Comparison of ENCODE assay signal across 8 cellular contexts in the genomic region with DNA sequence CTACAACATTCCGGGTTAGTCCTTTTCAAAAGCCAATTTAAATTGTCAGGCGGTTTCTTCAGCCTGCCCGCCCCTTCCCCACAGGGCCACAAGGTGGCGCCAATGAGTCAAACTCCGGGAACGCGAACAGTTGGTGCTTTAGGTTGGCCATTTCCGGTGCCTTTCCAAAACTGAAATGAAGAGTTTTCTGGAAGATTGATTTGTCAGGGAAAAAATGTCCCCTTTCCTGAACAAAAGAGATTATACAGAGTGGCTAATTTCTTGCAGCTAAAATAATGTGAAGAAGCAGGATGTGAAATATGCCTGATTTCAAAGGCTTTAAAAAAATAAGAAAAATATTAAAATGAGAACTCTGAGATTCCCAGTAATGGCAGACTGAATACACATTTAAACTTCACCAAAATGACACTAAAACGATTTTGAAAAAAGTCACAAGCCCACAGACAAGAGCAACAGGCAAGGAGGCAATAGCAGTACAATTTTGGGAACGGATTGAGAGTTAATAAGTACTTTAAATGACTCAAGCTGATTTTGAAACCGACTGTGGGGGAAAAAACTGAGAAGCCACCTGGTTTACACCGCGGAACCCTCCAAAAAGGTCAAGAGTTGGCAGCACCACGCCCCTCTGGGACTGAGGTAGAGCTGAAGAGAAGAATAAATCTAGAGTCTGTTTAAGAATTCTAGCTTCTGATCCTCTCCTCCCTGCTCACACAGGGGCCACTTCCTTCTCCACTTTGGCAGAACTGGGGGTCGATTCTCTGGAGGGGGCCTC. TPM values are rescaled to one million over a fixed set of nuclear protein-coding genes. Genes with fewer than 3 reads are reported as not detected.
DNase-seq lines count a peak whose midpoint lies in the region; ATAC-seq and TF ChIP-seq lines count a peak whose summit lies in the region.

No MANE protein-coding gene starts in this region.

- peaks cover 23 to 48% of the 10 kb centered on the region in 2 donors for H3K4me1 ChIP-seq in left lung

- ATAC-seq in HG02943 (IDR thresholded peaks at IDR 0.05; ENCODE audit: low read depth, unreplicated experiment), result peak; percentile 90
- ATAC-seq in left lung, result peak; percentile 82

- intact Hi-C loops in left lung (cut with DNase I), result loop anchor here in 1 of 2 donors (10.0 kb wide), 1 partner anchor 60 kb away; no protein-coding TSS in a partner anchor

- no peaks in the 10 kb centered on the region for H3K27me3 ChIP-seq in left lung

- H3K27ac ChIP-seq in left lung, result peak overlapping the region; percentile 48 to 69

- peak; percentile 95 to 96 for TF ChIP-seq CTCF in left lung (IDR thresholded peaks at IDR 0.05)

- H3K4me3 ChIP-seq in left lung, result no peak overlapping the region

- H3K36me3 ChIP-seq in left lung, result peaks cover 0 to 19% of the 10 kb centered on the region in 2 donors

- DNase-seq in NCI-H524 (lab: John Stamatoyannopoulos, UW) (peak; percentile 14 to 69), NCI-H524 treated with DMSO at 0.1 percent for 48 hours (lab: John Stamatoyannopoulos, UW) (no peak), NCI-H2171 (lab: John Stamatoyannopoulos, UW) (peak; percentile 46), left lung (peak; percentile 83 to 93)
- DNase-seq in activated CD4-positive, CD25-positive, alpha-beta regulatory T cell treated with anti-CD3 and anti-CD28 coated beads, Interleukin-2, amount 50 U/mL, for 16 hours (ENCODE audit: low read depth, low spot score), result peak; percentile 57
- peak; percentile 51 for DNase-seq in central memory CD4-positive, alpha-beta T cell
- peak; percentile 40 to 66 (median 44) for DNase-seq in stimulated activated CD4-positive, alpha-beta T cell treated with anti-CD3 and anti-CD28 coated beads, TNF-alpha, amount 100 ng/mL, for 1 hour (ENCODE audit: low read depth in 3 of 3, low spot score in 1 of 3)

- no peaks in the 10 kb centered on the region for H3K9me3 ChIP-seq in left lung

RNA-seq across cellular contexts. Expression of a gene that starts 45.7 kb away (rescaled TPM):
- total RNA-seq in left lung, result 10 to 100 TPM in 1 of 2 donors, 1 to 10 TPM in 1; 7.0 to 13.0 TPM
